Comparison of ENCODE assay signal across 8 cellular contexts in the genomic region with DNA sequence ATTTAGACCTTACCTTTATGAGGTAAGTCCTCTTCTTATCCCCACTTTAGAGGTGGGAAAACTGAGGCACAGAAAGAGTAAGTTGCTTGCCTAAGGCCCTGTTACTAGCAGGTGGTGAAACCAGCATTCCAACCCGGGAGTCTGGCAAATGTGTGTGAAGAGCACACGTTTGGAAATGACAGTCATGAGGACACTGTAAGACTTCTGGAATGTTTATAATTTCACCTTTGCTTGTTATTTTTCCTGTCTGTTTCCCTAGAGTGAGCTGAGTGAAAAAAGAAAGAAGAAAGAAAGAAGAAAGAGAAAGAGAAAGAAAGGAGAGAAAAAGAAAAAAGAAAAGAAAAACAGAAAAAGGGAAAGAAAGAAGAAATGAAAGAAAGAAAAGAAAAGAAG. TPM values are rescaled to one million over a fixed set of nuclear protein-coding genes. Genes with fewer than 3 reads are reported as not detected.
A peak's percentile ranks its signal among the peaks of the same experiment; 100 is the strongest.
DNase-seq lines count a peak whose midpoint lies in the region; ATAC-seq, FAIRE-seq and TF ChIP-seq lines count a peak whose summit lies in the region.

No MANE protein-coding gene starts in this region.

- peak in 1 of 2 experiments; percentile 21; a peak in 2 of 6 replicates for ATAC-seq in A549
- ATAC-seq in K562 = no peak
- ATAC-seq in HG03097 (IDR thresholded peaks at IDR 0.05; ENCODE audit: low FRiP score, unreplicated experiment) = no peak
- no peak for ATAC-seq in right cardiac atrium
- ATAC-seq in HG02938 (IDR thresholded peaks at IDR 0.05; ENCODE audit: unreplicated experiment) = no peak

- CTCF ChIA-PET in A549 (lab: Yijun Ruan, JAX) (interaction anchor here (0.6 to 2.0 kb wide), 6 partner anchors 8 to 394 kb away, joined by 3 to 8 read pairs (median 4); partner anchors contain the start of gene LGALS8), K562 (lab: Yijun Ruan, JAX; ENCODE audit: low intra/inter-chr PET ratio) (no interaction called here)

- H2BK5ac ChIP-seq in mesenchymal stem cell (ENCODE audit: low read depth, low read length, poor library complexity, severe bottlenecking) = no peak overlapping the region

- peak in 1 of 2 experiments; percentile 70 for DNase-seq in A549 (ENCODE audit: low read depth in 1 of 2, low spot score in 1 of 2)
- peak; percentile 6 for DNase-seq in HFFc6
- DNase-seq in K562 (ENCODE audit: extremely low read depth in 1 of 4, low spot score in 3 of 4) = no peak
- DNase-seq in mesenchymal stem cell = peak; percentile 44
- DNase-seq in right cardiac atrium = no peak
- DNase-seq in activated effector memory CD4-positive, alpha-beta T cell treated with Interleukin-2 at 50 U/mL for 16 hours = no peak

- H3K27me3 Mint-ChIP-seq in HFFc6 (ENCODE audit: insufficient read depth) = peaks cover 6% of the 10 kb centered on the region; the same call in 1 of the 2 replicates

- no peak for TF ChIP-seq EP300 in A549 (IDR thresholded peaks at IDR 0.05)
- no peak for TF ChIP-seq EP300 in K562 (IDR thresholded peaks at IDR 0.05; ENCODE audit: low read length)

- 2% methylated on average over 2 of the region's 2 CpGs for WGBS in A549 (ENCODE audit: missing lambda C conversion rate)
- WGBS in K562 (ENCODE audit: insufficient coverage, low coverage, missing lambda C conversion rate) = 25% methylated on average over 2 of the region's 2 CpGs
- WGBS in mesenchymal stem cell = 1% methylated on average over 2 of the region's 2 CpGs
- WGBS in right cardiac atrium = 30% methylated on average over 2 of the region's 2 CpGs

- H3K4me3 Mint-ChIP-seq in HFFc6 = peak overlapping the region; percentile 64

- H3K4ac ChIP-seq in mesenchymal stem cell (ENCODE audit: low read depth in 1 of 2, low read length in 2 of 2) = peak overlapping the region in 1 of 2 experiments; percentile 41

- peak overlapping the region; percentile 82 for H3K27ac Mint-ChIP-seq in HFFc6

- peak overlapping the region in 1 of 2 experiments; percentile 24 for H3K18ac ChIP-seq in mesenchymal stem cell (ENCODE audit: low read depth in 1 of 2, low read length in 2 of 2)

- no peak overlapping the region for H2BK15ac ChIP-seq in mesenchymal stem cell (ENCODE audit: low read depth, poor library complexity, severe bottlenecking)

- H3K4me3 ChIP-seq in A549 (peak overlapping the region; percentile 27; the same call in 2 of the 3 replicates), K562 (no peak overlapping the region), mesenchymal stem cell (ENCODE audit: insufficient read depth in 1 of 2, low read depth in 1 of 2, low read length in 2 of 2) (peak overlapping the region in 1 of 2 experiments; percentile 71), right cardiac atrium (ENCODE audit: low read length) (no peak overlapping the region)

- H3K27me3 ChIP-seq in K562 (ENCODE audit: control insufficient read depth in 2 of 2, insufficient read depth in 2 of 2, low read length in 2 of 2) (no peaks in the 10 kb centered on the region), mesenchymal stem cell (ENCODE audit: control insufficient read depth in 1 of 2, insufficient read depth in 1 of 2, low read length in 2 of 2) (no peaks in the 10 kb centered on the region), right cardiac atrium (ENCODE audit: control insufficient read depth, insufficient read depth) (no peaks in the 10 kb centered on the region)

- H3K4me1 Mint-ChIP-seq in HFFc6 (ENCODE audit: low read depth) = peaks cover 19% of the 10 kb centered on the region

- H3K9me3 ChIP-seq in A549 (no peaks in the 10 kb centered on the region), K562 (replicated peaks; ENCODE audit: control insufficient read depth, insufficient read depth, low read depth, low read length) (no peaks in the 10 kb centered on the region), mesenchymal stem cell (ENCODE audit: control insufficient read depth, low read length) (no peaks in the 10 kb centered on the region), right cardiac atrium (ENCODE audit: control insufficient read depth, low read length) (no peaks in the 10 kb centered on the region)

- H3K4me2 ChIP-seq in A549 (peak overlapping the region; percentile 81), K562 (ENCODE audit: insufficient read depth, low read length) (peak overlapping the region; percentile 68; the same call in 1 of the 2 replicates), mesenchymal stem cell (ENCODE audit: low read length, poor library complexity, severe bottlenecking) (no peak overlapping the region)

- no peak overlapping the region for H2BK120ac ChIP-seq in mesenchymal stem cell (ENCODE audit: low read depth, low read length)

- H2AFZ ChIP-seq in K562 (ENCODE audit: low read depth, low read length) (peak overlapping the region; percentile 94), mesenchymal stem cell (ENCODE audit: low read depth, low read length) (no peak overlapping the region)

- H3K4me1 ChIP-seq in A549 = peaks cover 17% of the 10 kb centered on the region
- H3K4me1 ChIP-seq in K562 (replicated peaks in 1 of 2; ENCODE audit: control insufficient read depth in 2 of 2, insufficient read depth in 2 of 2, low read length in 2 of 2) = peaks cover 5 to 6% of the 10 kb centered on the region in 2 experiments; a peak in 3 of 5 replicates
- H3K4me1 ChIP-seq in mesenchymal stem cell (ENCODE audit: control insufficient read depth, insufficient read depth, low read depth, low read length) = peaks cover 2% of the 10 kb centered on the region
- peaks cover 5% of the 10 kb centered on the region for H3K4me1 ChIP-seq in right cardiac atrium (ENCODE audit: control insufficient read depth, insufficient read depth, low read length)

- no peak overlapping the region for H2BK12ac ChIP-seq in mesenchymal stem cell (ENCODE audit: low read length in 2 of 2)

- TF ChIP-seq CTCF in A549 (IDR thresholded peaks at IDR 0.05) = no peak
- no peak for TF ChIP-seq CTCF in HFFc6 (IDR thresholded peaks at IDR 0.05)
- TF ChIP-seq CTCF in K562 (IDR thresholded peaks at IDR 0.05 in 2 of 3, conservative IDR thresholded peaks at IDR 0.05 in 1 of 3; ENCODE audit: insufficient read depth in 2 of 3, low read depth in 1 of 3, low read length in 3 of 3) = no peak

- H2AK5ac ChIP-seq in mesenchymal stem cell (ENCODE audit: low read length, severe bottlenecking) = peak overlapping the region; percentile 88

- no peaks in the 10 kb centered on the region for H3K36me3 ChIP-seq in K562 (ENCODE audit: control insufficient read depth, insufficient read depth, low read length)
- H3K36me3 ChIP-seq in mesenchymal stem cell (ENCODE audit: control insufficient read depth in 1 of 2, insufficient read depth in 2 of 2, low read depth in 1 of 2, low read length in 2 of 2) = no peaks in the 10 kb centered on the region

- H3K79me2 ChIP-seq in K562 (ENCODE audit: control insufficient read depth, insufficient read depth, low read length) = no peaks in the 10 kb centered on the region

- POLR2A ChIA-PET in A549 (lab: Yijun Ruan, JAX) (interaction anchor here (0.7 to 1.1 kb wide), 3 partner anchors 15 to 118 kb away, joined by 3 to 10 read pairs (median 3); no protein-coding TSS in a partner anchor), K562 (lab: Yijun Ruan, JAX) (interaction anchor here (0.6 to 0.9 kb wide), 4 partner anchors 16 to 395 kb away, joined by 3 to 4 read pairs (median 3); no protein-coding TSS in a partner anchor)

- intact Hi-C loops in K562 (cut with micrococcal nuclease) = no loop called here
- intact Hi-C loops in right cardiac atrium (cut with DNase I) = no loop called here

- BruUV-seq in K562 (replicated peaks; lab: Mats Ljungman, UMichigan) = no TSS peak

- no peak overlapping the region for H3K14ac ChIP-seq in mesenchymal stem cell (ENCODE audit: low read length in 2 of 2)

- no peak overlapping the region for H4K8ac ChIP-seq in mesenchymal stem cell (ENCODE audit: low read length)

- H3K79me1 ChIP-seq in mesenchymal stem cell (replicated peaks; ENCODE audit: low read length, poor library complexity, severe bottlenecking) = no peaks in the 10 kb centered on the region

- in situ Hi-C loops in K562 (cut with MboI) = no loop called here

- no peak for TF ChIP-seq POLR2A in A549 (IDR thresholded peaks at IDR 0.05; ENCODE audit: low read length)
- no peak for TF ChIP-seq POLR2A in K562 (conservative IDR thresholded peaks at IDR 0.05)

- H4K91ac ChIP-seq in mesenchymal stem cell (ENCODE audit: low read length) = no peak overlapping the region

- H3K27ac ChIP-seq in A549 (peak overlapping the region; percentile 76 to 83), K562 (ENCODE audit: extremely low read depth, low read depth, low read length) (no peak overlapping the region; the same call in 2 of the 3 replicates), mesenchymal stem cell (ENCODE audit: low read length, poor library complexity, severe bottlenecking) (peak overlapping the region; percentile 71), right cardiac atrium (ENCODE audit: low read length) (no peak overlapping the region)

- H3K9me1 ChIP-seq in K562 (ENCODE audit: control insufficient read depth, insufficient read depth, low read length) = no peaks in the 10 kb centered on the region

- TF ChIP-seq RAD21 in A549 (conservative IDR thresholded peaks at IDR 0.05 in 1 of 2, IDR thresholded peaks at IDR 0.05 in 1 of 2) = no peak
- no peak for TF ChIP-seq RAD21 in K562 (CRISPR knock-in tag; conservative IDR thresholded peaks at IDR 0.05 in 1 of 2, IDR thresholded peaks at IDR 0.05 in 1 of 2)

- H4K20me1 ChIP-seq in K562 (replicated peaks; ENCODE audit: control insufficient read depth, insufficient read depth, low read length) = no peaks in the 10 kb centered on the region

- no peaks in the 10 kb centered on the region for H3K9me3 Mint-ChIP-seq in HFFc6

- FAIRE-seq in A549 (lab: Jason Lieb, UNC) (no peak), K562 (lab: Jason Lieb, UNC) (peak; percentile 69)

- H3K36me3 Mint-ChIP-seq in HFFc6 (ENCODE audit: low read depth) = no peaks in the 10 kb centered on the region

- H3K9ac ChIP-seq in K562 (ENCODE audit: insufficient read depth in 1 of 2, low read depth in 2 of 2, low read length in 2 of 2) = no peak overlapping the region
- peak overlapping the region; percentile 72 for H3K9ac ChIP-seq in mesenchymal stem cell (ENCODE audit: low read length)

- H3K23ac ChIP-seq in mesenchymal stem cell (ENCODE audit: low read length in 2 of 2) = no peak overlapping the region

RNA-seq across cellular contexts. Expression of gene LGALS8, which starts 21.2 kb away (rescaled TPM):
- polyA plus RNA-seq in A549 (2011; rRNA removed) (61.3 and 66.0 TPM in 2 replicates), A549 (2017; fragmentation: RNase III; extraction: RNeasy Plus Mini Kit Qiagen cat#74134 plus additional on column Dnase treatment) (30.1 to 32.3 TPM (median 32.1 TPM) in 3 replicates), K562 (2011; rRNA removed) (65.2 and 70.3 TPM in 2 replicates), K562 (2014; fragmentation: Illumina TruSeq; extraction: Trizol) (69.4 and 79.8 TPM in 2 replicates), K562 (2014; fragmentation: Nextera tagmentation; extraction: Ambion mirVana) (10 to 100 TPM; 62.7 to 87.7 TPM), K562 (2014; rRNA removed) (71.0 and 82.8 TPM in 2 replicates), right cardiac atrium (40.1 TPM)
- polyA plus RNA-seq in A549 (2012; cell fraction: cytosol; rRNA removed) = 10.5 and 11.8 TPM in 2 replicates
- 12.8 and 24.0 TPM in 2 replicates for polyA plus RNA-seq in A549 (2012; cell fraction: nucleus; rRNA removed)
- 35.5 and 46.7 TPM in 2 replicates for polyA minus RNA-seq in A549 (2011; rRNA and poly(A)+ RNA removed)
- total RNA-seq in HFFc6 (2021; fragmentation: NEBNext Ultra II Directional; extraction: Animal tissue kit (Norgen Biotek cat#: 25700)) = 10 to 100 TPM; 27.4 to 37.5 (median 35.0) TPM
- total RNA-seq in K562 (2011; cell fraction: chromatin; rRNA removed; ENCODE audit: low replicate concordance) = 123 and 174 TPM in 2 replicates
- total RNA-seq in K562 (2011; cell fraction: nucleolus; rRNA removed) = 65.5 and 71.3 TPM in 2 replicates
- total RNA-seq in K562 (2011; cell fraction: nucleoplasm; rRNA removed) = 91.4 and 121 TPM in 2 replicates
- total RNA-seq in K562 (2014; rRNA removed) (47.4 and 57.4 TPM in 2 replicates), K562 (2014; rRNA removed; fragmentation: Illumina TruSeq; extraction: Trizol) (69.1 and 93.7 TPM in 2 replicates), K562 (2015; rRNA removed; fragmentation: Illumina TruSeq; extraction: Trizol) (66.6 and 74.1 TPM in 2 replicates), K562 (2021) (53.5 and 59.1 TPM in 2 replicates), right cardiac atrium (10 to 100 TPM; 61.0 to 67.5 (median 62.9) TPM)
- polyA plus RNA-seq in K562 (2011; cell fraction: cytosol; rRNA removed) = 20.6 and 40.3 TPM in 2 replicates
- 190 and 230 TPM in 2 replicates for polyA plus RNA-seq in K562 (2011; cell fraction: nucleus; rRNA removed)
- polyA plus RNA-seq in K562 (2012) = 66.1 and 79.9 TPM in 2 replicates
- polyA minus RNA-seq in K562 (2011; rRNA and poly(A)+ RNA removed) = 67.2 and 83.5 TPM in 2 replicates
- 24.7 and 31.0 TPM in 2 replicates for polyA minus RNA-seq in K562 (2011; cell fraction: cytosol; rRNA and poly(A)+ RNA removed)
- polyA minus RNA-seq in K562 (2011; cell fraction: nucleus; rRNA and poly(A)+ RNA removed) = 64.2 and 87.4 TPM in 2 replicates
- 48.8 TPM for polyA plus RNA-seq in mesenchymal stem cell (2013, experiment 1 of 2)
- polyA plus RNA-seq in mesenchymal stem cell (2013, experiment 2 of 2) = 48.3 TPM

Comparison
In these comparisons a context has a peak if more than half of its experiments do, and no peak if none do; other contexts are left out.
1. DNase-seq: peak in HFFc6 (single experiment) and mesenchymal stem cell (single experiment); none in K562 (0 of 4), right cardiac atrium (0 of 3) and activated effector memory CD4-positive, alpha-beta T cell treated with Interleukin-2 at 50 U/mL for 16 hours (single experiment).
2. H3K27ac ChIP-seq: peak in A549 (2 of 2) and mesenchymal stem cell (single experiment); none in K562 (single experiment) and right cardiac atrium (single experiment).
3. Of the 35 proteins assayed by ChIP-seq in both K562 and A549: peak only in K562: CHD4 and KDM1A; only in A549: MAX; in both: HDAC2; in neither: 30; mixed calls (peak in some experiments, not most) for 1.